ENCODE assay signal across 8 cellular contexts in genomic region chr9:131707050-131707449, GRCh38. TPM values are rescaled to one million over a fixed set of nuclear protein-coding genes. Genes with fewer than 3 reads are reported as not detected.
A peak's percentile ranks its signal among the peaks of the same experiment; 100 is the strongest.
DNase-seq lines count a peak whose midpoint lies in the region; ATAC-seq and TF ChIP-seq lines count a peak whose summit lies in the region.
"Had no signal": no experiment of that assay in that cellular context is flagged by ENCODE, and none has a peak within 500 bp of the region (broad histone marks: within the 10 kb centered on the region; RNA-seq: fewer than 3 reads in every experiment).

No MANE protein-coding gene starts in this region.

- H3K27me3 ChIP-seq in GM23248 (replicated peaks; ENCODE audit: insufficient read depth) (no peaks in the 10 kb centered on the region), smooth muscle cell (ENCODE audit: low read depth) (no peaks in the 10 kb centered on the region), Peyer's patch (no peaks in the 10 kb centered on the region)

- H3K79me2 ChIP-seq in GM23248 (ENCODE audit: insufficient read depth) (peaks cover 87% of the 10 kb centered on the region), smooth muscle cell (ENCODE audit: low read depth) (peaks cover 61% of the 10 kb centered on the region)

- peaks cover 57% of the 10 kb centered on the region for H3K4me1 Mint-ChIP-seq in T-helper 17 cell

- H3K4me3 ChIP-seq in GM23248 (0 out of 2 replicates have a peak overlapping the region, but pooled peaks have one; percentile 52), smooth muscle cell (no peak overlapping the region), Peyer's patch (no peak overlapping the region)

- ATAC-seq in T-helper 17 cell, result no peak

- WGBS in GM23248 (ENCODE audit: low coverage in 1 of 2, low lambda C conversion rate in 2 of 2, missing lambda C conversion rate in 2 of 2), 2 experiments, result 85 to 87% methylated on average over 5 of the region's 5 CpGs
- WGBS in smooth muscle cell (ENCODE audit: low lambda C conversion rate), result 87% methylated on average over 5 of the region's 5 CpGs

- no peak for TF ChIP-seq CTCF in smooth muscle cell (IDR thresholded peaks at IDR 0.05; ENCODE audit: borderline replicate concordance, insufficient read depth, poor library complexity, severe bottlenecking)
- no peak for TF ChIP-seq CTCF in Peyer's patch (IDR thresholded peaks at IDR 0.05)

- in situ Hi-C loops in GM23248 (cut with MboI), result no loop called here

- H3K9me2 ChIP-seq in GM23248 (ENCODE audit: insufficient read depth), result no peaks in the 10 kb centered on the region

- H3K36me3 ChIP-seq in GM23248 (ENCODE audit: low read depth) (no peaks in the 10 kb centered on the region), smooth muscle cell (ENCODE audit: low read depth) (no peaks in the 10 kb centered on the region), Peyer's patch (no peaks in the 10 kb centered on the region)

- H3K27ac Mint-ChIP-seq in T-helper 17 cell, result peak overlapping the region; percentile 99

- H3K27me3 Mint-ChIP-seq in T-helper 17 cell, result no peaks in the 10 kb centered on the region

- H3F3A ChIP-seq in GM23248 (ENCODE audit: insufficient read depth) (peaks cover 22% of the 10 kb centered on the region), smooth muscle cell (ENCODE audit: low read depth) (peaks cover 13% of the 10 kb centered on the region)

- H3K9me3 ChIP-seq in GM23248 (ENCODE audit: low read depth), result no peaks in the 10 kb centered on the region
- H3K9me3 ChIP-seq in T-helper 17 cell (ENCODE audit: control insufficient read depth, low read length, poor library complexity, severe bottlenecking), result no peaks in the 10 kb centered on the region
- no peaks in the 10 kb centered on the region for H3K9me3 ChIP-seq in smooth muscle cell (replicated peaks; ENCODE audit: low read depth)
- no peaks in the 10 kb centered on the region for H3K9me3 ChIP-seq in Peyer's patch

- H3K4me1 ChIP-seq in GM23248 (ENCODE audit: insufficient read depth) (peaks cover 42% of the 10 kb centered on the region), smooth muscle cell (ENCODE audit: low read depth) (no peaks in the 10 kb centered on the region), Peyer's patch (peaks cover 6 to 57% (median 19%) of the 10 kb centered on the region in 4 donors)

- no peak overlapping the region for H3K4me3 Mint-ChIP-seq in T-helper 17 cell

- DNase-seq in GM23248, result peak; percentile 14
- no peak for DNase-seq in T-helper 17 cell
- DNase-seq in fibroblast of peridontal ligament (ENCODE audit: extremely low read depth), result peak; percentile 17
- DNase-seq in smooth muscle cell (lab: John Stamatoyannopoulos, UW; ENCODE audit: unreplicated experiment), result no peak
- no peak for DNase-seq in DMS153 (lab: John Stamatoyannopoulos, UW)
- no peak for DNase-seq in Peyer's patch
- no peak for DNase-seq in activated gamma-delta T cell treated with Interleukin-2 at 50 U/mL for 16 hours
- DNase-seq: NCI-H1436 treated with DMSO at 0.1 percent for 48 hours had no signal

- TF ChIP-seq POLR2A in Peyer's patch (IDR thresholded peaks at IDR 0.05), result no peak

- peak overlapping the region; percentile 91 for H3K27ac ChIP-seq in GM23248
- peak overlapping the region; percentile 14 for H3K27ac ChIP-seq in smooth muscle cell (ENCODE audit: low read depth)
- peak overlapping the region in 2 of 4 donors; percentile 3 to 50 for H3K27ac ChIP-seq in Peyer's patch

- H3K36me3 Mint-ChIP-seq in T-helper 17 cell (ENCODE audit: low read depth), result no peaks in the 10 kb centered on the region

- H4K20me1 ChIP-seq in GM23248 (ENCODE audit: insufficient read depth), result no peaks in the 10 kb centered on the region
- H4K20me1 ChIP-seq in smooth muscle cell (ENCODE audit: low read depth), result peaks cover 65% of the 10 kb centered on the region

- H2AFZ ChIP-seq in GM23248, result no peak overlapping the region
- no peak overlapping the region for H2AFZ ChIP-seq in smooth muscle cell (ENCODE audit: low read depth)

- H3K9ac ChIP-seq in GM23248, result peak overlapping the region; percentile 67
- H3K9ac ChIP-seq in smooth muscle cell (ENCODE audit: low read depth), result no peak overlapping the region

- peak overlapping the region; percentile 82 for H3K4me2 ChIP-seq in GM23248 (ENCODE audit: unreplicated experiment)
- no peak overlapping the region for H3K4me2 ChIP-seq in smooth muscle cell

RNA-seq across cellular contexts. Expression of gene RAPGEF1, which starts 32.8 kb away (rescaled TPM):
- total RNA-seq in GM23248 (2014; rRNA removed; shearing (Covaris generic)), result 21.1 and 24.1 TPM in 2 replicates
- 3.3 and 3.4 TPM in 2 replicates for polyA plus RNA-seq in GM23248 (2016; fragmentation: Nextera tagmentation; extraction: Ambion mirVana)
- 100 to 1,000 TPM; 176 to 209 TPM for total RNA-seq in T-helper 17 cell
- total RNA-seq in smooth muscle cell, result 15.3 and 17.8 TPM in 2 replicates
- polyA plus RNA-seq in smooth muscle cell, result 16.4 and 21.8 TPM in 2 replicates
- total RNA-seq in Peyer's patch, result 100 to 1,000 TPM in 1 of 4 donors, 10 to 100 TPM in 3; 51.7 to 182 (median 70.7) TPM

Comparison
In these comparisons a context has a peak if more than half of its experiments do, and no peak if none do; other contexts are left out.
1. DNase-seq: peak in GM23248 (single experiment) and fibroblast of peridontal ligament (single experiment); none in T-helper 17 cell (0 of 3), smooth muscle cell (single experiment), DMS153 (single experiment), Peyer's patch (0 of 3) and activated gamma-delta T cell treated with Interleukin-2 at 50 U/mL for 16 hours (single experiment).